Comparison of ENCODE assay signal across 1 cellular context in the genomic region with DNA sequence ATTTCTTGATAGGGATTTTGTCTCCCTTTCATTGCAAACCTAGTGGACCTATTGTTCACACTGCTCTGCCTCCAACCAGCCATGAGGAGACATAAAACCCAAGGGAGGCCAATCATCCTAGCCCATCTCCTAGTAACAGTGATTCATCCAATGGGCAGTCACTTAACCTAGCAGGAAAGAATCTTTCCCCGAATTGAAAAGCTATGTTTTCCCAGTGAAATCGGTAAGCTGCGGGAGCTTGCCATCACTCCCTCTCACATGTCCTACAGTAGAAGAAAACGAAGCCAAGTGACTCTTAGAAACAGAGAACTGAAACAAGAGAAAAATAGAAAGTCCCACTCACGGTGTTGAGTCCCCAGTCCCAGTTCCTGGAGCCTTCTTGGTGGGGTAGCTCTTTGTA.
TF ChIP-seq lines count a peak whose summit lies in the region.

No MANE protein-coding gene starts in this region.

TF ChIP-seq in GM12878, 131 proteins besides CTCF, POLR2A, EP300 and RAD21 (continued from another document):
- TF ChIP-seq ZNF687 (IDR thresholded peaks at IDR 0.05) (peak; percentile 87), GATAD2B (conservative IDR thresholded peaks at IDR 0.05; ENCODE audit: low read depth) (0 out of 2 replicates have a peak, but pooled peaks have one; percentile 36), MTA2 (IDR thresholded peaks at IDR 0.05; ENCODE audit: low read depth) (peak; percentile 37; the same call in 1 of the 2 replicates), SMC3 (IDR thresholded peaks at IDR 0.05; ENCODE audit: borderline replicate concordance, low read length) (no peak), SUZ12 (IDR thresholded peaks at IDR 0.05; ENCODE audit: unreplicated experiment) (no peak), EED (IDR thresholded peaks at IDR 0.05; ENCODE audit: low read depth) (peak; percentile 88), IKZF2 (IDR thresholded peaks at IDR 0.05) (peak; percentile 81 to 87), SRF (IDR thresholded peaks at IDR 0.05; ENCODE audit: low read depth in 2 of 2, low read length in 2 of 2) (no peak), IRF4 (IDR thresholded peaks at IDR 0.05; ENCODE audit: low read depth, low read length) (peak; percentile 63; the same call in 1 of the 2 replicates), ZZZ3 (IDR thresholded peaks at IDR 0.05; ENCODE audit: control insufficient read depth, insufficient read length, low read depth) (no peak), ETV6 (conservative IDR thresholded peaks at IDR 0.05 in 1 of 2, IDR thresholded peaks at IDR 0.05 in 1 of 2; ENCODE audit: borderline replicate concordance in 1 of 2, low read depth in 1 of 2) (peak in 1 of 2 experiments; percentile 41; a peak in 1 of 4 replicates), ZBED1 (IDR thresholded peaks at IDR 0.05; ENCODE audit: borderline replicate concordance) (no peak), IKZF1 (conservative IDR thresholded peaks at IDR 0.05) (peak; percentile 81), NFIC (IDR thresholded peaks at IDR 0.05; ENCODE audit: low read depth, low read length) (peak; percentile 55; the same call in 1 of the 2 replicates), TCF12 (IDR thresholded peaks at IDR 0.05; ENCODE audit: low read depth, low read length) (no peak), ATF2 (IDR thresholded peaks at IDR 0.05; ENCODE audit: low read length) (peak; percentile 53; the same call in 1 of the 2 replicates), RB1 (IDR thresholded peaks at IDR 0.05; ENCODE audit: borderline replicate concordance) (no peak), DPF2 (IDR thresholded peaks at IDR 0.05) (peak; percentile 18; the same call in 1 of the 2 replicates), NR2C1 (IDR thresholded peaks at IDR 0.05) (no peak), SPI1 (IDR thresholded peaks at IDR 0.05; ENCODE audit: borderline replicate concordance, insufficient read depth, low read depth, low read length) (peak; percentile 90)
- TF ChIP-seq, protein P1, sequence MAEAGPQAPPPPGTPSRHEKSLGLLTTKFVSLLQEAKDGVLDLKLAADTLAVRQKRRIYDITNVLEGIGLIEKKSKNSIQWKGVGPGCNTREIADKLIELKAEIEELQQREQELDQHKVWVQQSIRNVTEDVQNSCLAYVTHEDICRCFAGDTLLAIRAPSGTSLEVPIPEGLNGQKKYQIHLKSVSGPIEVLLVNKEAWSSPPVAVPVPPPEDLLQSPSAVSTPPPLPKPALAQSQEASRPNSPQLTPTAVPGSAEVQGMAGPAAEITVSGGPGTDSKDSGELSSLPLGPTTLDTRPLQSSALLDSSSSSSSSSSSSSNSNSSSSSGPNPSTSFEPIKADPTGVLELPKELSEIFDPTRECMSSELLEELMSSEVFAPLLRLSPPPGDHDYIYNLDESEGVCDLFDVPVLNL (IDR thresholded peaks at IDR 0.05; ENCODE audit: low read depth, low read length) = no peak
- TF ChIP-seq, protein P2, sequence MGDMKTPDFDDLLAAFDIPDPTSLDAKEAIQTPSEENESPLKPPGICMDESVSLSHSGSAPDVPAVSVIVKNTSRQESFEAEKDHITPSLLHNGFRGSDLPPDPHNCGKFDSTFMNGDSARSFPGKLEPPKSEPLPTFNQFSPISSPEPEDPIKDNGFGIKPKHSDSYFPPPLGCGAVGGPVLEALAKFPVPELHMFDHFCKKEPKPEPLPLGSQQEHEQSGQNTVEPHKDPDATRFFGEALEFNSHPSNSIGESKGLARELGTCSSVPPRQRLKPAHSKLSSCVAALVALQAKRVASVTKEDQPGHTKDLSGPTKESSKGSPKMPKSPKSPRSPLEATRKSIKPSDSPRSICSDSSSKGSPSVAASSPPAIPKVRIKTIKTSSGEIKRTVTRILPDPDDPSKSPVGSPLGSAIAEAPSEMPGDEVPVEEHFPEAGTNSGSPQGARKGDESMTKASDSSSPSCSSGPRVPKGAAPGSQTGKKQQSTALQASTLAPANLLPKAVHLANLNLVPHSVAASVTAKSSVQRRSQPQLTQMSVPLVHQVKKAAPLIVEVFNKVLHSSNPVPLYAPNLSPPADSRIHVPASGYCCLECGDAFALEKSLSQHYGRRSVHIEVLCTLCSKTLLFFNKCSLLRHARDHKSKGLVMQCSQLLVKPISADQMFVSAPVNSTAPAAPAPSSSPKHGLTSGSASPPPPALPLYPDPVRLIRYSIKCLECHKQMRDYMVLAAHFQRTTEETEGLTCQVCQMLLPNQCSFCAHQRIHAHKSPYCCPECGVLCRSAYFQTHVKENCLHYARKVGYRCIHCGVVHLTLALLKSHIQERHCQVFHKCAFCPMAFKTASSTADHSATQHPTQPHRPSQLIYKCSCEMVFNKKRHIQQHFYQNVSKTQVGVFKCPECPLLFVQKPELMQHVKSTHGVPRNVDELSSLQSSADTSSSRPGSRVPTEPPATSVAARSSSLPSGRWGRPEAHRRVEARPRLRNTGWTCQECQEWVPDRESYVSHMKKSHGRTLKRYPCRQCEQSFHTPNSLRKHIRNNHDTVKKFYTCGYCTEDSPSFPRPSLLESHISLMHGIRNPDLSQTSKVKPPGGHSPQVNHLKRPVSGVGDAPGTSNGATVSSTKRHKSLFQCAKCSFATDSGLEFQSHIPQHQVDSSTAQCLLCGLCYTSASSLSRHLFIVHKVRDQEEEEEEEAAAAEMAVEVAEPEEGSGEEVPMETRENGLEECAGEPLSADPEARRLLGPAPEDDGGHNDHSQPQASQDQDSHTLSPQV (IDR thresholded peaks at IDR 0.05) = peak; percentile 56; the same call in 1 of the 2 replicates
- TF ChIP-seq, protein P3, sequence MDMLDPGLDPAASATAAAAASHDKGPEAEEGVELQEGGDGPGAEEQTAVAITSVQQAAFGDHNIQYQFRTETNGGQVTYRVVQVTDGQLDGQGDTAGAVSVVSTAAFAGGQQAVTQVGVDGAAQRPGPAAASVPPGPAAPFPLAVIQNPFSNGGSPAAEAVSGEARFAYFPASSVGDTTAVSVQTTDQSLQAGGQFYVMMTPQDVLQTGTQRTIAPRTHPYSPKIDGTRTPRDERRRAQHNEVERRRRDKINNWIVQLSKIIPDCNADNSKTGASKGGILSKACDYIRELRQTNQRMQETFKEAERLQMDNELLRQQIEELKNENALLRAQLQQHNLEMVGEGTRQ (IDR thresholded peaks at IDR 0.05; ENCODE audit: borderline replicate concordance, low read depth, low read length) = no peak
- TF ChIP-seq, protein P4, sequence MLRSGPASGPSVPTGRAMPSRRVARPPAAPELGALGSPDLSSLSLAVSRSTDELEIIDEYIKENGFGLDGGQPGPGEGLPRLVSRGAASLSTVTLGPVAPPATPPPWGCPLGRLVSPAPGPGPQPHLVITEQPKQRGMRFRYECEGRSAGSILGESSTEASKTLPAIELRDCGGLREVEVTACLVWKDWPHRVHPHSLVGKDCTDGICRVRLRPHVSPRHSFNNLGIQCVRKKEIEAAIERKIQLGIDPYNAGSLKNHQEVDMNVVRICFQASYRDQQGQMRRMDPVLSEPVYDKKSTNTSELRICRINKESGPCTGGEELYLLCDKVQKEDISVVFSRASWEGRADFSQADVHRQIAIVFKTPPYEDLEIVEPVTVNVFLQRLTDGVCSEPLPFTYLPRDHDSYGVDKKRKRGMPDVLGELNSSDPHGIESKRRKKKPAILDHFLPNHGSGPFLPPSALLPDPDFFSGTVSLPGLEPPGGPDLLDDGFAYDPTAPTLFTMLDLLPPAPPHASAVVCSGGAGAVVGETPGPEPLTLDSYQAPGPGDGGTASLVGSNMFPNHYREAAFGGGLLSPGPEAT (IDR thresholded peaks at IDR 0.05; ENCODE audit: low read depth) = peak; percentile 90
- TF ChIP-seq, protein P5, sequence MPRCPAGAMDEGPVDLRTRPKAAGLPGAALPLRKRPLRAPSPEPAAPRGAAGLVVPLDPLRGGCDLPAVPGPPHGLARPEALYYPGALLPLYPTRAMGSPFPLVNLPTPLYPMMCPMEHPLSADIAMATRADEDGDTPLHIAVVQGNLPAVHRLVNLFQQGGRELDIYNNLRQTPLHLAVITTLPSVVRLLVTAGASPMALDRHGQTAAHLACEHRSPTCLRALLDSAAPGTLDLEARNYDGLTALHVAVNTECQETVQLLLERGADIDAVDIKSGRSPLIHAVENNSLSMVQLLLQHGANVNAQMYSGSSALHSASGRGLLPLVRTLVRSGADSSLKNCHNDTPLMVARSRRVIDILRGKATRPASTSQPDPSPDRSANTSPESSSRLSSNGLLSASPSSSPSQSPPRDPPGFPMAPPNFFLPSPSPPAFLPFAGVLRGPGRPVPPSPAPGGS (IDR thresholded peaks at IDR 0.05; ENCODE audit: borderline replicate concordance, insufficient read depth, low read depth, low read length, poor library complexity, severe bottlenecking) = no peak
- TF ChIP-seq, protein P6, sequence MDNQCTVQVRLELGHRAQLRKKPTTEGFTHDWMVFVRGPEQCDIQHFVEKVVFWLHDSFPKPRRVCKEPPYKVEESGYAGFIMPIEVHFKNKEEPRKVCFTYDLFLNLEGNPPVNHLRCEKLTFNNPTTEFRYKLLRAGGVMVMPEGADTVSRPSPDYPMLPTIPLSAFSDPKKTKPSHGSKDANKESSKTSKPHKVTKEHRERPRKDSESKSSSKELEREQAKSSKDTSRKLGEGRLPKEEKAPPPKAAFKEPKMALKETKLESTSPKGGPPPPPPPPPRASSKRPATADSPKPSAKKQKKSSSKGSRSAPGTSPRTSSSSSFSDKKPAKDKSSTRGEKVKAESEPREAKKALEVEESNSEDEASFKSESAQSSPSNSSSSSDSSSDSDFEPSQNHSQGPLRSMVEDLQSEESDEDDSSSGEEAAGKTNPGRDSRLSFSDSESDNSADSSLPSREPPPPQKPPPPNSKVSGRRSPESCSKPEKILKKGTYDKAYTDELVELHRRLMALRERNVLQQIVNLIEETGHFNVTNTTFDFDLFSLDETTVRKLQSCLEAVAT (IDR thresholded peaks at IDR 0.05) = peak; percentile 67; the same call in 1 of the 2 replicates
